ENCODE assay signal across 14 cellular contexts in the genomic region with DNA sequence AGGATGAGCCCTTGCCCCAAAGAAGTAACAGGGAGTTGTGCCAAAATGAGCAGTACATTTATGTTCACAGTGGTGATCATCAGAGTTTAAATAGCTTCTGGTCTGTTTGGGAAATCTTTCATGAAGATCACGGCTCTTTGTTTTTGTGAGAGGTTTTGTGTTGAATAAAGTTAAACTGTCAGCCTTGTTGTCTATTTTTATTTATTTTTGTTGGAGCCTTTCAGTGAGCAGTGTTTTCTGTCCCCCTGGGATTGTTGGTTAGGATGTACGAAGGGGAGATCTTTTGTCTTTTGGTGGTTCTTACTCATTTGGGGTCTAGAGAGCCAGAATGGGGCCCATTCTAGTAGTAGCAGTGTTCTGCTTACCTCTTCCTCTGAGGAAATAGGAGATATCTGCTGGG.
DNase-seq lines count a peak whose midpoint lies in the region; ATAC-seq and TF ChIP-seq lines count a peak whose summit lies in the region.
"Had no signal": no experiment of that assay in that cellular context is flagged by ENCODE, and none has a peak within 500 bp of the region (broad histone marks: within the 10 kb centered on the region; RNA-seq: fewer than 3 reads in every experiment).

No MANE protein-coding gene starts in this region.

- POLR2A ChIA-PET in activated CD8-positive, alpha-beta T cell treated with anti-CD3 and anti-CD28 coated beads for 36 hours (lab: Charles Lee): interaction anchor here (0.9 to 3.8 kb wide), 5 partner anchors 10 to 80 kb away, joined by 3 to 15 read pairs (median 3); no protein-coding TSS in a partner anchor

- peaks cover 64% of the 10 kb centered on the region for H3K4me1 Mint-ChIP-seq in T-helper 1 cell treated with Interleukin-12 subunit alpha and Interleukin-12 subunit beta and Interleukin-4 antibody, amounts not matched to agents 30 μg/mL and 1 μg/mL, for 36 hours (ENCODE audit: low read depth)
- H3K4me1 Mint-ChIP-seq in activated CD8-positive, alpha-beta T cell treated with anti-CD3 and anti-CD28 coated beads for 36 hours (ENCODE audit: low read depth): peaks cover 86% of the 10 kb centered on the region
- H3K4me1 Mint-ChIP-seq in glutamatergic neuron (ENCODE audit: low read depth, unreplicated experiment): peaks cover 72% of the 10 kb centered on the region
- H3K4me1 Mint-ChIP-seq in osteocyte (ENCODE audit: unreplicated experiment): peaks cover 33% of the 10 kb centered on the region

- CTCF ChIA-PET in activated CD8-positive, alpha-beta T cell treated with anti-CD3 and anti-CD28 coated beads for 36 hours (lab: Charles Lee): interaction anchor here (0.6 to 2.6 kb wide), 5 partner anchors 13 to 86 kb away, joined by 3 to 14 read pairs (median 5); no protein-coding TSS in a partner anchor

- H3K9me3 Mint-ChIP-seq in T-helper 1 cell treated with Interleukin-12 subunit alpha and Interleukin-12 subunit beta and Interleukin-4 antibody, amounts not matched to agents 30 μg/mL and 1 μg/mL, for 36 hours: no peaks in the 10 kb centered on the region
- H3K9me3 Mint-ChIP-seq in activated CD8-positive, alpha-beta T cell treated with anti-CD3 and anti-CD28 coated beads for 36 hours: no peaks in the 10 kb centered on the region
- H3K9me3 Mint-ChIP-seq in glutamatergic neuron (ENCODE audit: unreplicated experiment): peaks cover 8% of the 10 kb centered on the region
- H3K9me3 Mint-ChIP-seq in osteocyte (ENCODE audit: unreplicated experiment): no peaks in the 10 kb centered on the region

- H3K9me3 ChIP-seq in skeletal muscle tissue (ENCODE audit: control insufficient read depth in 3 of 3, low read length in 3 of 3) (no peaks in the 10 kb centered on the region), prostate gland (no peaks in the 10 kb centered on the region)
- H3K9me3 ChIP-seq: tibial artery had no signal

- H3K27ac Mint-ChIP-seq in T-helper 1 cell treated with Interleukin-12 subunit alpha and Interleukin-12 subunit beta and Interleukin-4 antibody, amounts not matched to agents 30 μg/mL and 1 μg/mL, for 36 hours: peak overlapping the region; percentile 26
- peak overlapping the region; percentile 73 for H3K27ac Mint-ChIP-seq in activated CD8-positive, alpha-beta T cell treated with anti-CD3 and anti-CD28 coated beads for 36 hours
- peak overlapping the region; percentile 34 for H3K27ac Mint-ChIP-seq in glutamatergic neuron (ENCODE audit: unreplicated experiment)
- H3K27ac Mint-ChIP-seq in osteocyte (ENCODE audit: unreplicated experiment): no peak overlapping the region

- H3K4me1 ChIP-seq in skeletal muscle tissue (ENCODE audit: control insufficient read depth in 3 of 3, insufficient read depth in 3 of 3, low read length in 3 of 3) (peaks cover 51 to 60% (median 59%) of the 10 kb centered on the region in 3 donors), prostate gland (replicated peaks) (no peaks in the 10 kb centered on the region)

- DNase-seq in T-helper 1 cell (no peak), glutamatergic neuron (no peak), osteocyte (ENCODE audit: extremely low spot score, unreplicated experiment) (no peak), prostate gland (ENCODE audit: low spot score) (no peak)
- no peak for DNase-seq in activated CD8-positive, alpha-beta T cell treated with anti-CD3 and anti-CD28 coated beads for 36 hours
- DNase-seq: mesenchymal stem cell, NCI-H1417 treated with DMSO at 0.1 percent for 48 hours, NCI-H748 treated with DMSO at 0.1 percent for 48 hours, tibial artery had no signal

- H3K4me3 ChIP-seq in skeletal muscle tissue (ENCODE audit: low read length in 3 of 3) (no peak overlapping the region), prostate gland (no peak overlapping the region)
- H3K4me3 ChIP-seq: tibial artery had no signal

- intact Hi-C loops in activated CD8-positive, alpha-beta T cell treated with anti-CD3 and anti-CD28 coated beads for 36 hours (cut with micrococcal nuclease): no loop called here
- intact Hi-C loops in prostate gland (cut with DNase I): no loop called here

- no peaks in the 10 kb centered on the region for H3K27me3 Mint-ChIP-seq in T-helper 1 cell treated with Interleukin-12 subunit alpha and Interleukin-12 subunit beta and Interleukin-4 antibody, amounts not matched to agents 30 μg/mL and 1 μg/mL, for 36 hours (ENCODE audit: low read depth)
- no peaks in the 10 kb centered on the region for H3K27me3 Mint-ChIP-seq in activated CD8-positive, alpha-beta T cell treated with anti-CD3 and anti-CD28 coated beads for 36 hours
- H3K27me3 Mint-ChIP-seq in glutamatergic neuron (ENCODE audit: unreplicated experiment) (peaks cover 8% of the 10 kb centered on the region), osteocyte (ENCODE audit: unreplicated experiment) (no peaks in the 10 kb centered on the region)

- no peak for TF ChIP-seq POLR2A in prostate gland (IDR thresholded peaks at IDR 0.05)

- 87% methylated on average over 2 of the region's 2 CpGs for WGBS in prostate gland

- H3K9ac ChIP-seq in skeletal muscle tissue (ENCODE audit: low read depth in 1 of 3, low read length in 3 of 3): no peak overlapping the region

- peak overlapping the region; percentile 6 for H3K4me3 Mint-ChIP-seq in T-helper 1 cell treated with Interleukin-12 subunit alpha and Interleukin-12 subunit beta and Interleukin-4 antibody, amounts not matched to agents 30 μg/mL and 1 μg/mL, for 36 hours
- peak overlapping the region; percentile 24 for H3K4me3 Mint-ChIP-seq in activated CD8-positive, alpha-beta T cell treated with anti-CD3 and anti-CD28 coated beads for 36 hours
- H3K4me3 Mint-ChIP-seq in glutamatergic neuron (ENCODE audit: unreplicated experiment) (peak overlapping the region; percentile 55), osteocyte (ENCODE audit: unreplicated experiment) (no peak overlapping the region)

- H3K36me3 Mint-ChIP-seq in T-helper 1 cell treated with Interleukin-12 subunit alpha and Interleukin-12 subunit beta and Interleukin-4 antibody, amounts not matched to agents 30 μg/mL and 1 μg/mL, for 36 hours (ENCODE audit: low read depth): peaks cover 2% of the 10 kb centered on the region
- no peaks in the 10 kb centered on the region for H3K36me3 Mint-ChIP-seq in activated CD8-positive, alpha-beta T cell treated with anti-CD3 and anti-CD28 coated beads for 36 hours (ENCODE audit: low read depth)
- H3K36me3 Mint-ChIP-seq in glutamatergic neuron (ENCODE audit: unreplicated experiment) (no peaks in the 10 kb centered on the region), osteocyte (ENCODE audit: unreplicated experiment) (no peaks in the 10 kb centered on the region)

- no peak for TF ChIP-seq CTCF in activated CD8-positive, alpha-beta T cell treated with anti-CD3 and anti-CD28 coated beads for 36 hours (IDR thresholded peaks at IDR 0.05)
- TF ChIP-seq CTCF in glutamatergic neuron (IDR thresholded peaks at IDR 0.05; ENCODE audit: partially characterized antibody, unreplicated experiment) (no peak), osteocyte (IDR thresholded peaks at IDR 0.05) (no peak), prostate gland (IDR thresholded peaks at IDR 0.05) (no peak)

- H3K27ac ChIP-seq in skeletal muscle tissue (ENCODE audit: low read depth, low read length): peak overlapping the region; percentile 0
- no peak overlapping the region for H3K27ac ChIP-seq in prostate gland
- H3K27ac ChIP-seq: 22Rv1, tibial artery had no signal

- H3K36me3 ChIP-seq in skeletal muscle tissue (ENCODE audit: control insufficient read depth in 3 of 3, insufficient read depth in 3 of 3, low read length in 3 of 3) (no peaks in the 10 kb centered on the region), prostate gland (no peaks in the 10 kb centered on the region)
- H3K36me3 ChIP-seq: tibial artery had no signal

- no peak for ATAC-seq in activated CD8-positive, alpha-beta T cell treated with anti-CD3 and anti-CD28 coated beads for 36 hours
- ATAC-seq in GM21526 (IDR thresholded peaks at IDR 0.05; ENCODE audit: low FRiP score, unreplicated experiment): no peak
- ATAC-seq: sciatic nerve had no signal

- no peaks in the 10 kb centered on the region for H3K27me3 ChIP-seq in skeletal muscle tissue (ENCODE audit: control insufficient read depth in 3 of 3, insufficient read depth in 3 of 3, low read length in 3 of 3)
- no peaks in the 10 kb centered on the region for H3K27me3 ChIP-seq in prostate gland (replicated peaks; ENCODE audit: insufficient read depth)
- H3K27me3 ChIP-seq: tibial artery had no signal
